22 cellular contexts compared by ENCODE assay signal in genomic region chr3:84082726-84083125, GRCh38.
"Had no signal": no experiment of that assay in that cellular context is flagged by ENCODE, and none has a peak within 500 bp of the region (broad histone marks: within the 10 kb centered on the region; RNA-seq: fewer than 3 reads in every experiment).

No MANE protein-coding gene starts in this region.

- H3K27me3 ChIP-seq: SJSA1 had no signal

- FAIRE-seq: HTR-8/SVneo, K562 had no signal

- H3K27ac ChIP-seq: KMS-11, SJSA1, SK-N-MC had no signal

- H3K36me3 ChIP-seq: SJSA1 had no signal

- ATAC-seq: K562, Panc1 had no signal

- DNase-seq: Kasumi-1, MV-4-11, NCI-H1048, NCI-H1105, NCI-H1417, NCI-H1436 treated with DMSO at 0.1 percent for 48 hours, NCI-H1694, NCI-H187 treated with DMSO at 0.1 percent for 48 hours, NCI-H2029 treated with DMSO at 0.1 percent for 48 hours, NCI-H2171 treated with DMSO at 0.1 percent for 48 hours, NCI-H345, NCI-H524, NCI-H526 treated with DMSO at 0.1 percent for 48 hours, NCI-H748 treated with DMSO at 0.1 percent for 48 hours, Right ventricle myocardium superior, SIG-M5 had no signal

- H3K4me3 ChIP-seq: K562, SJSA1, SK-N-MC had no signal

- H3K4me1 ChIP-seq: SJSA1 had no signal
